ENCODE assay signal across 14 cellular contexts in the genomic region with DNA sequence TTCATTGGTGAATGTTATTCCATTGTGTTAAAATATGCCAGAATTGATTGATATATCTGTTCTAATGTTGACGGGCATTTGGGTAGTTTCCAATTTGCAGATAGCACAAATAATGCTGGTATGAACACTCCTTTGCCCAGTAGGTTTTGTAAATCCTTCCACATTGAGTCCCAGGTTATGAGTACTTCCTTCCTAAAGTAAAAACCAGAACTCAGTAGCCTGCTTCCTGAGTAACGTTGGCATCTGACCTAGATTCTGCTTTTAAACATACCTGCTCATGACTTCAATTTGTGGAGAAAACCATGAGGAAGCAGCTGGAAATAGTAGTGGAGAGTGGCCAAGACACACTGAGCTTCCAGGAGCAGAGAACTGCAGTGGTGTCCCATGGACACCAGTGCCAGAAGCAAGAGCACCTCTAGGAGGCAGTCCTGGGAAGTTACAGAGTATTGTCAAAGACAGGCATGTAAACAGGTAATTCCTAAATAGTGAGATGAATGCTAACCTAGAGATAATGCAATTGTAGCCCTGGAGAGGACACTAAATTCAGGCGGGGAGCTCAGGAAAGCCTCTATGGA. TPM values are rescaled to one million over a fixed set of nuclear protein-coding genes. Genes with fewer than 3 reads are reported as not detected.
A peak's percentile ranks its signal among the peaks of the same experiment; 100 is the strongest.
DNase-seq lines count a peak whose midpoint lies in the region; TF ChIP-seq lines count a peak whose summit lies in the region.
"Had no signal": no experiment of that assay in that cellular context is flagged by ENCODE, and none has a peak within 500 bp of the region (broad histone marks: within the 10 kb centered on the region; RNA-seq: fewer than 3 reads in every experiment).

No MANE protein-coding gene starts in this region.

- peak; percentile 20 for DNase-seq in activated naive CD4-positive, alpha-beta T cell treated with anti-CD3 and anti-CD28 coated beads for 36 hours
- no peak for DNase-seq in activated naive CD4-positive, alpha-beta T cell treated with anti-CD3 and anti-CD28 coated beads, Interleukin-2, amount 50 U/mL, for 16 hours
- DNase-seq in LNCaP clone FGC (ENCODE audit: low read depth) (peak; percentile 81), epithelial cell of esophagus (ENCODE audit: low read depth) (peak; percentile 22), retinal pigment epithelial cell (ENCODE audit: low read depth) (no peak), amygdala (lab: John Stamatoyannopoulos, UW) (no peak), Peyer's patch (no peak)
- DNase-seq in activated CD4-positive, alpha-beta T cell treated with anti-CD3 and anti-CD28 coated beads, Interleukin-2, amount 10 ng/mL, durations not matched to agents 24 days and 14 days, result no peak
- DNase-seq: activated CD8-positive, alpha-beta memory T cell treated with anti-CD3 and anti-CD28 coated beads for 24 hours; GM23248; NCI-H1048; NCI-H226; pancreas had no signal

- H3K27me3 ChIP-seq in Peyer's patch, result no peaks in the 10 kb centered on the region
- H3K27me3 ChIP-seq: pancreas had no signal

- CTCF ChIA-PET in activated naive CD4-positive, alpha-beta T cell treated with anti-CD3 and anti-CD28 coated beads for 36 hours (lab: Charles Lee), result interaction anchor here (0.7 to 1.3 kb wide), 7 partner anchors 9 to 277 kb away, joined by 3 to 7 read pairs (median 4); no protein-coding TSS in a partner anchor

- H3K36me3 Mint-ChIP-seq in activated naive CD4-positive, alpha-beta T cell treated with anti-CD3 and anti-CD28 coated beads for 36 hours (ENCODE audit: low read depth), result no peaks in the 10 kb centered on the region
- no peaks in the 10 kb centered on the region for H3K36me3 Mint-ChIP-seq in activated CD4-positive, alpha-beta T cell treated with anti-CD3 and anti-CD28 coated beads, Interleukin-2, amount 10 ng/mL, durations not matched to agents 24 days and 14 days (ENCODE audit: low read depth)

- no peak overlapping the region for H3K4me3 Mint-ChIP-seq in activated naive CD4-positive, alpha-beta T cell treated with anti-CD3 and anti-CD28 coated beads for 36 hours
- H3K4me3 Mint-ChIP-seq in activated CD4-positive, alpha-beta T cell treated with anti-CD3 and anti-CD28 coated beads, Interleukin-2, amount 10 ng/mL, durations not matched to agents 24 days and 14 days, result no peak overlapping the region

- peaks cover 4% of the 10 kb centered on the region for H3K4me1 Mint-ChIP-seq in activated naive CD4-positive, alpha-beta T cell treated with anti-CD3 and anti-CD28 coated beads for 36 hours (ENCODE audit: low read depth)
- peaks cover 3% of the 10 kb centered on the region for H3K4me1 Mint-ChIP-seq in activated CD4-positive, alpha-beta T cell treated with anti-CD3 and anti-CD28 coated beads, Interleukin-2, amount 10 ng/mL, durations not matched to agents 24 days and 14 days

- no peaks in the 10 kb centered on the region for H3K36me3 ChIP-seq in Peyer's patch
- H3K36me3 ChIP-seq: pancreas had no signal

- no peak overlapping the region for H3K4me3 ChIP-seq in LNCaP clone FGC (ENCODE audit: low read depth, low read length)
- no peak overlapping the region for H3K4me3 ChIP-seq in epithelial cell of esophagus (ENCODE audit: low read length)
- no peak overlapping the region for H3K4me3 ChIP-seq in retinal pigment epithelial cell (ENCODE audit: low read length)
- no peak overlapping the region for H3K4me3 ChIP-seq in Peyer's patch
- H3K4me3 ChIP-seq: GM23248, pancreas had no signal

- TF ChIP-seq CTCF in LNCaP clone FGC (IDR thresholded peaks at IDR 0.05; ENCODE audit: control insufficient read depth, extremely low read depth, insufficient read depth) (peak; percentile 62), epithelial cell of esophagus (IDR thresholded peaks at IDR 0.05; ENCODE audit: insufficient read depth, low read depth, low read length, missing control alignments) (peak; percentile 22), retinal pigment epithelial cell (conservative IDR thresholded peaks at IDR 0.05; ENCODE audit: low read depth, low read length) (peak; percentile 10), Peyer's patch (IDR thresholded peaks at IDR 0.05) (peak in 1 of 6 experiments; percentile 14)

- H3K9me3 ChIP-seq in Peyer's patch, result no peaks in the 10 kb centered on the region
- H3K9me3 ChIP-seq: pancreas had no signal

- H3K27ac ChIP-seq in Peyer's patch, result no peak overlapping the region
- H3K27ac ChIP-seq: epithelial cell of prostate, GM23248, pancreas had no signal

- no peak overlapping the region for H3K27ac Mint-ChIP-seq in activated naive CD4-positive, alpha-beta T cell treated with anti-CD3 and anti-CD28 coated beads for 36 hours
- H3K27ac Mint-ChIP-seq in activated CD4-positive, alpha-beta T cell treated with anti-CD3 and anti-CD28 coated beads, Interleukin-2, amount 10 ng/mL, durations not matched to agents 24 days and 14 days, result no peak overlapping the region

- H3K4me1 ChIP-seq in Peyer's patch, result no peaks in the 10 kb centered on the region
- H3K4me1 ChIP-seq: pancreas had no signal

- H3K9me3 Mint-ChIP-seq in activated naive CD4-positive, alpha-beta T cell treated with anti-CD3 and anti-CD28 coated beads for 36 hours, result no peaks in the 10 kb centered on the region
- H3K9me3 Mint-ChIP-seq in activated CD4-positive, alpha-beta T cell treated with anti-CD3 and anti-CD28 coated beads, Interleukin-2, amount 10 ng/mL, durations not matched to agents 24 days and 14 days, result peaks cover 6% of the 10 kb centered on the region

- intact Hi-C loops in activated naive CD4-positive, alpha-beta T cell treated with anti-CD3 and anti-CD28 coated beads for 36 hours (cut with micrococcal nuclease), result loop anchor here (1.0 kb wide), 1 partner anchor 172 kb away; no protein-coding TSS in a partner anchor
- intact Hi-C loops in activated CD4-positive, alpha-beta T cell treated with anti-CD3 and anti-CD28 coated beads, Interleukin-2, amount 10 ng/mL, durations not matched to agents 24 days and 14 days (cut with micrococcal nuclease), result no loop called here

- TF ChIP-seq POLR2A in Peyer's patch (IDR thresholded peaks at IDR 0.05), result no peak

- no peaks in the 10 kb centered on the region for H3K27me3 Mint-ChIP-seq in activated naive CD4-positive, alpha-beta T cell treated with anti-CD3 and anti-CD28 coated beads for 36 hours (ENCODE audit: low read depth)
- no peaks in the 10 kb centered on the region for H3K27me3 Mint-ChIP-seq in activated CD4-positive, alpha-beta T cell treated with anti-CD3 and anti-CD28 coated beads, Interleukin-2, amount 10 ng/mL, durations not matched to agents 24 days and 14 days

RNA-seq across cellular contexts. Expression of gene RASGRF2, which starts 24.3 kb away (rescaled TPM):
- total RNA-seq in activated naive CD4-positive, alpha-beta T cell treated with anti-CD3 and anti-CD28 coated beads for 36 hours, result 10 to 100 TPM in 1 of 2 experiments, 1 to 10 TPM in 1; 9.2 to 10.8 TPM
- 10 to 100 TPM in 2 of 4 donors, 1 to 10 TPM in 2; 6.0 to 17.3 (median 8.7) TPM for total RNA-seq in Peyer's patch
- 21.1 and 22.0 TPM in 2 replicates for total RNA-seq in activated CD4-positive, alpha-beta T cell treated with anti-CD3 and anti-CD28 coated beads, Interleukin-2, amount 10 ng/mL, durations not matched to agents 24 days and 14 days
- total RNA-seq: GM23248 had no signal

Comparison
In these comparisons a context has a peak if more than half of its experiments do, and no peak if none do; other contexts are left out.
1. DNase-seq: peak in activated naive CD4-positive, alpha-beta T cell treated with anti-CD3 and anti-CD28 coated beads for 36 hours (single experiment), LNCaP clone FGC (single experiment) and epithelial cell of esophagus (single experiment); none in activated naive CD4-positive, alpha-beta T cell treated with anti-CD3 and anti-CD28 coated beads, Interleukin-2, amount 50 U/mL, for 16 hours (single experiment), retinal pigment epithelial cell (single experiment), amygdala (0 of 56), Peyer's patch (0 of 3) and activated CD4-positive, alpha-beta T cell treated with anti-CD3 and anti-CD28 coated beads, Interleukin-2, amount 10 ng/mL, durations not matched to agents 24 days and 14 days (single experiment).